Comparison of ENCODE assay signal across 2 cellular contexts in genomic region chr10:35331894-35332640, GRCh38.
TF ChIP-seq lines count a peak whose summit lies in the region.

No MANE protein-coding gene starts in this region.

TF ChIP-seq in A549, 52 proteins besides CTCF, POLR2A, EP300 and RAD21 (continued from another document):
- TF ChIP-seq ELK1 (IDR thresholded peaks at IDR 0.05; ENCODE audit: low read depth, low read length) (no peak), KDM5A (IDR thresholded peaks at IDR 0.05) (no peak), CBX8 (IDR thresholded peaks at IDR 0.05) (no peak), EHF (CRISPR knock-in tag; IDR thresholded peaks at IDR 0.05) (no peak), FOXS1 (CRISPR knock-in tag; IDR thresholded peaks at IDR 0.05) (no peak), GATA3 (IDR thresholded peaks at IDR 0.05; ENCODE audit: borderline replicate concordance) (peak; percentile 28; the same call in 1 of the 2 replicates), ESRRA (IDR thresholded peaks at IDR 0.05; ENCODE audit: borderline replicate concordance, low read length) (no peak), RARB (CRISPR knock-in tag; IDR thresholded peaks at IDR 0.05) (no peak), E2F6 (IDR thresholded peaks at IDR 0.05; ENCODE audit: borderline replicate concordance, low read depth) (no peak)

TF ChIP-seq in HEK293, 187 proteins besides CTCF, POLR2A, EP300 and RAD21 (continued from another document):
- TF ChIP-seq ZBTB26 (tag by site-specific recombination; optimal IDR thresholded peaks at IDR 0.05) = no peak
- peak; percentile 35; the same call in 1 of the 2 replicates for TF ChIP-seq ZNF2 (tag by site-specific recombination; IDR thresholded peaks at IDR 0.05)
- TF ChIP-seq ZNF138 (tag by site-specific recombination; IDR thresholded peaks at IDR 0.05; ENCODE audit: borderline replicate concordance) = no peak
- 0 out of 2 replicates have a peak, but pooled peaks have one; percentile 47 for TF ChIP-seq PRDM1 (tag by site-specific recombination; IDR thresholded peaks at IDR 0.05)
- TF ChIP-seq SETDB1 (IDR thresholded peaks at IDR 0.05; ENCODE audit: insufficient read length, low read length) = no peak
- TF ChIP-seq ZNF660 (tag by site-specific recombination; IDR thresholded peaks at IDR 0.05) = 0 out of 2 replicates have a peak, but pooled peaks have one; percentile 80
- TF ChIP-seq ZFP37 (tag by site-specific recombination; IDR thresholded peaks at IDR 0.05) = peak; percentile 36; the same call in 1 of the 2 replicates
- TF ChIP-seq KLF1 (tag by site-specific recombination; IDR thresholded peaks at IDR 0.05) = no peak
